In genomic region chr4:170198742-170199141, GRCh38 we compare ENCODE assay signal across 1 cellular context.
TF ChIP-seq lines count a peak whose summit lies in the region.

No MANE protein-coding gene starts in this region.

TF ChIP-seq in GM23338, 12 proteins besides CTCF, POLR2A, EP300 and RAD21 (continued from another document):
- no peak for TF ChIP-seq ZNF462 (CRISPR knock-in tag; IDR thresholded peaks at IDR 0.05)
